24 cellular contexts compared by ENCODE assay signal in genomic region chr21:42369821-42370220, GRCh38. TPM values are rescaled to one million over a fixed set of nuclear protein-coding genes. Genes with fewer than 3 reads are reported as not detected.
"Had no signal": no experiment of that assay in that cellular context is flagged by ENCODE, and none has a peak within 500 bp of the region (broad histone marks: within the 10 kb centered on the region; RNA-seq: fewer than 3 reads in every experiment).

No MANE protein-coding gene starts in this region.

- H3K4me3 Mint-ChIP-seq: activated naive CD4-positive, alpha-beta T cell treated with anti-CD3 and anti-CD28 coated beads for 36 hours; naive thymus-derived CD8-positive, alpha-beta T cell; stimulated activated naive CD8-positive, alpha-beta T cell treated with anti-CD3 and anti-CD28 coated beads, Interleukin-15, Interleukin-2, amounts not matched to agents 100 ng/mL and 50 ng/mL, for 24 hours; T-helper 17 cell had no signal

- ATAC-seq: gastroesophageal sphincter; left lung; naive thymus-derived CD8-positive, alpha-beta T cell; T-helper 17 cell had no signal

- H3K27me3 ChIP-seq: right atrium auricular region, upper lobe of left lung had no signal

- H3K36me3 Mint-ChIP-seq: naive thymus-derived CD8-positive, alpha-beta T cell had no signal

- DNase-seq: activated CD4-positive, alpha-beta T cell treated with anti-CD3 and anti-CD28 coated beads, Interleukin-2, amount 50 U/mL, for 1 hour; activated naive CD4-positive, alpha-beta T cell treated with anti-CD3 and anti-CD28 coated beads for 36 hours; activated T-cell treated with anti-CD3 and anti-CD28 coated beads, Interleukin-2, amount 50 U/mL, for 1 hour; dermis blood vessel endothelial cell; kidney; mammary epithelial cell; naive thymus-derived CD8-positive, alpha-beta T cell; occipital lobe; stimulated activated CD4-positive, alpha-beta T cell treated with anti-CD3 and anti-CD28 coated beads, Interleukin-15, amount 100 ng/mL, for 24 hours; stimulated activated CD4-positive, alpha-beta T cell treated with anti-CD3 and anti-CD28 coated beads, Interleukin-4, amount 100 ng/mL, for 1 hour; T-helper 17 cell had no signal

- H3K27ac ChIP-seq: gastroesophageal sphincter, left lung, right atrium auricular region, upper lobe of left lung had no signal

- H3K36me3 ChIP-seq: gastroesophageal sphincter, left lung, right atrium auricular region, upper lobe of left lung had no signal

- H3K27me3 Mint-ChIP-seq: T-helper 17 cell had no signal

- H3K4me1 ChIP-seq: gastroesophageal sphincter, left lung, right atrium auricular region, upper lobe of left lung had no signal

- H3K27ac Mint-ChIP-seq: activated naive CD4-positive, alpha-beta T cell treated with anti-CD3 and anti-CD28 coated beads for 36 hours; T-helper 17 cell had no signal

- H3K4me3 ChIP-seq: gastroesophageal sphincter, left lung, right atrium auricular region, upper lobe of left lung had no signal

- H3K9me3 Mint-ChIP-seq: activated naive CD4-positive, alpha-beta T cell treated with anti-CD3 and anti-CD28 coated beads for 36 hours; activated T-helper 2 cell treated with anti-CD3 and anti-CD28 coated beads, Interferon-gamma antibody, Interleukin-2, Interleukin-4, amounts not matched to agents 10 μg/mL and 5 μg/mL and 100 μg/mL, durations not matched to agents 14 hours and 24 hours and 36 hours; naive thymus-derived CD8-positive, alpha-beta T cell; stimulated activated naive CD8-positive, alpha-beta T cell treated with anti-CD3 and anti-CD28 coated beads, Interleukin-15, Interleukin-2, amounts not matched to agents 100 ng/mL and 50 ng/mL, for 24 hours had no signal

- H3K9me3 ChIP-seq: gastroesophageal sphincter, left lung, right atrium auricular region, upper lobe of left lung had no signal

RNA-seq across cellular contexts. Expression of gene TFF1, which starts 3.5 kb away (rescaled TPM):
- total RNA-seq: activated naive CD4-positive, alpha-beta T cell treated with anti-CD3 and anti-CD28 coated beads for 36 hours; astrocyte; bronchial epithelial cell; cerebellum; dermis blood vessel endothelial cell; epithelial cell of proximal tubule; gastroesophageal sphincter; kidney; left lung; mammary epithelial cell; naive thymus-derived CD8-positive, alpha-beta T cell; occipital lobe; posterior vena cava; right atrium auricular region; skeletal muscle tissue; T-helper 17 cell; temporal lobe had no signal
- polyA plus RNA-seq: mammary epithelial cell; naive thymus-derived CD8-positive, alpha-beta T cell had no signal

RNA-seq across cellular contexts. Expression of gene TFF2, which starts 19.0 kb away (rescaled TPM):
- total RNA-seq: activated naive CD4-positive, alpha-beta T cell treated with anti-CD3 and anti-CD28 coated beads for 36 hours; activated T-helper 2 cell treated with anti-CD3 and anti-CD28 coated beads, Interferon-gamma antibody, Interleukin-2, Interleukin-4, amounts not matched to agents 10 μg/mL and 5 μg/mL and 100 μg/mL, durations not matched to agents 14 hours and 24 hours and 36 hours; astrocyte; bronchial epithelial cell; cerebellum; dermis blood vessel endothelial cell; epithelial cell of proximal tubule; gastroesophageal sphincter; kidney; left lung; mammary epithelial cell; naive thymus-derived CD8-positive, alpha-beta T cell; occipital lobe; posterior vena cava; right atrium auricular region; skeletal muscle tissue; T-helper 17 cell; temporal lobe; upper lobe of left lung had no signal
- polyA plus RNA-seq: mammary epithelial cell; naive thymus-derived CD8-positive, alpha-beta T cell had no signal

RNA-seq across cellular contexts. Expression of gene TMPRSS3, which starts 26.0 kb away (rescaled TPM):
- total RNA-seq: astrocyte, dermis blood vessel endothelial cell, occipital lobe, posterior vena cava, skeletal muscle tissue, temporal lobe had no signal
- polyA plus RNA-seq: mammary epithelial cell had no signal

RNA-seq across cellular contexts. Expression of gene UBASH3A, which starts 33.9 kb away (rescaled TPM):
- total RNA-seq: astrocyte, bronchial epithelial cell, cerebellum, dermis blood vessel endothelial cell, epithelial cell of proximal tubule, mammary epithelial cell, occipital lobe, temporal lobe had no signal
- polyA plus RNA-seq: mammary epithelial cell had no signal

RNA-seq across cellular contexts. Expression of gene TFF3, which starts 54.6 kb away (rescaled TPM):
- total RNA-seq: activated naive CD4-positive, alpha-beta T cell treated with anti-CD3 and anti-CD28 coated beads for 36 hours; activated T-helper 2 cell treated with anti-CD3 and anti-CD28 coated beads, Interferon-gamma antibody, Interleukin-2, Interleukin-4, amounts not matched to agents 10 μg/mL and 5 μg/mL and 100 μg/mL, durations not matched to agents 14 hours and 24 hours and 36 hours; astrocyte; cerebellum; mammary epithelial cell; naive thymus-derived CD8-positive, alpha-beta T cell; occipital lobe; T-helper 17 cell; temporal lobe had no signal
- polyA plus RNA-seq: mammary epithelial cell; naive thymus-derived CD8-positive, alpha-beta T cell had no signal
